Comparison of ENCODE assay signal across 8 cellular contexts in genomic region chr2:32064021-32064678, GRCh38. TPM values are rescaled to one million over a fixed set of nuclear protein-coding genes. Genes with fewer than 3 reads are reported as not detected.
A peak's percentile ranks its signal among the peaks of the same experiment; 100 is the strongest.
DNase-seq lines count a peak whose midpoint lies in the region; ATAC-seq and TF ChIP-seq lines count a peak whose summit lies in the region.

No MANE protein-coding gene starts in this region.

- peak overlapping the region; percentile 93 for H3K4me2 ChIP-seq in mesenchymal stem cell (ENCODE audit: low read length, poor library complexity, severe bottlenecking)

- no peaks in the 10 kb centered on the region for H3K9me3 ChIP-seq in SJCRH30 (replicated peaks)
- H3K9me3 ChIP-seq in mesenchymal stem cell (ENCODE audit: control insufficient read depth, low read length), result no peaks in the 10 kb centered on the region
- no peaks in the 10 kb centered on the region for H3K9me3 ChIP-seq in tibial artery

- H4K91ac ChIP-seq in mesenchymal stem cell (ENCODE audit: low read length), result no peak overlapping the region

- no peak overlapping the region for H4K8ac ChIP-seq in mesenchymal stem cell (ENCODE audit: low read length)

- H3K4me3 ChIP-seq in SJCRH30 (peak overlapping the region; percentile 78), coronary artery (peak overlapping the region; percentile 90), mesenchymal stem cell (ENCODE audit: insufficient read depth in 1 of 2, low read depth in 1 of 2, low read length in 2 of 2) (peak overlapping the region; percentile 92 to 97), tibial artery (peak overlapping the region; percentile 68 to 95)

- H3K4me1 ChIP-seq in SJCRH30, result no peaks in the 10 kb centered on the region
- H3K4me1 ChIP-seq in mesenchymal stem cell (ENCODE audit: control insufficient read depth, insufficient read depth, low read depth, low read length), result peaks cover 11% of the 10 kb centered on the region
- H3K4me1 ChIP-seq in tibial artery, result peaks cover 0 to 32% (median 10%) of the 10 kb centered on the region in 4 donors

- ATAC-seq in HG03066 (IDR thresholded peaks at IDR 0.05; ENCODE audit: low read depth, unreplicated experiment), result peak; percentile 2

- no peak overlapping the region for H3K23ac ChIP-seq in mesenchymal stem cell (ENCODE audit: low read length in 2 of 2)

- H3K27me3 ChIP-seq in SJCRH30, result no peaks in the 10 kb centered on the region
- no peaks in the 10 kb centered on the region for H3K27me3 ChIP-seq in mesenchymal stem cell (ENCODE audit: control insufficient read depth in 1 of 2, insufficient read depth in 1 of 2, low read length in 2 of 2)
- H3K27me3 ChIP-seq in tibial artery, result no peaks in the 10 kb centered on the region

- H2BK12ac ChIP-seq in mesenchymal stem cell (ENCODE audit: low read length in 2 of 2), result no peak overlapping the region

- peak overlapping the region in 1 of 2 experiments; percentile 37 for H3K4ac ChIP-seq in mesenchymal stem cell (ENCODE audit: low read depth in 1 of 2, low read length in 2 of 2)

- peak overlapping the region; percentile 82 for H2AFZ ChIP-seq in mesenchymal stem cell (ENCODE audit: low read depth, low read length)

- H3K36me3 ChIP-seq in SJCRH30, result no peaks in the 10 kb centered on the region
- peaks cover 0 to 7% of the 10 kb centered on the region in 2 experiments for H3K36me3 ChIP-seq in mesenchymal stem cell (ENCODE audit: control insufficient read depth in 1 of 2, insufficient read depth in 2 of 2, low read depth in 1 of 2, low read length in 2 of 2)
- no peaks in the 10 kb centered on the region for H3K36me3 ChIP-seq in tibial artery

- H2BK120ac ChIP-seq in mesenchymal stem cell (ENCODE audit: low read depth, low read length), result no peak overlapping the region

- H2BK5ac ChIP-seq in mesenchymal stem cell (ENCODE audit: low read depth, low read length, poor library complexity, severe bottlenecking), result peak overlapping the region; percentile 61

- H2AK5ac ChIP-seq in mesenchymal stem cell (ENCODE audit: low read length, severe bottlenecking), result no peak overlapping the region

- TF ChIP-seq CTCF in coronary artery (IDR thresholded peaks at IDR 0.05) (no peak), tibial artery (IDR thresholded peaks at IDR 0.05) (no peak)

- intact Hi-C loops in tibial artery (cut with DNase I; ENCODE audit: low total_unique reads), result loop anchor here (5.0 kb wide), 1 partner anchor 52 kb away; the partner anchor contains the start of gene MEMO1

- DNase-seq in stimulated activated CD4-positive, alpha-beta T cell treated with anti-CD3 and anti-CD28 coated beads, Interleukin-12 subunit alpha, Interleukin-12 subunit beta, amount 100 ng/mL, for 48 hours (ENCODE audit: low read depth in 2 of 3, low spot score in 1 of 3), result peak; percentile 3 to 16 (median 4)
- DNase-seq in stimulated activated CD4-positive, alpha-beta T cell treated with anti-CD3 and anti-CD28 coated beads, Interleukin-12 subunit alpha, Interleukin-12 subunit beta, amount 100 ng/mL, for 4 hours, result no peak
- DNase-seq in SJCRH30 (peak in 1 of 2 experiments; percentile 33), coronary artery (ENCODE audit: low spot score) (no peak), mesenchymal stem cell (peak; percentile 21), tibial artery (no peak), DMS153 (lab: John Stamatoyannopoulos, UW) (no peak)

- 2% methylated on average over 35 of the region's 41 CpGs for WGBS in mesenchymal stem cell

- H3K14ac ChIP-seq in mesenchymal stem cell (ENCODE audit: low read length in 2 of 2), result peak overlapping the region in 1 of 2 experiments; percentile 88

- H3K79me1 ChIP-seq in mesenchymal stem cell (replicated peaks; ENCODE audit: low read length, poor library complexity, severe bottlenecking), result peaks cover 12% of the 10 kb centered on the region

- H3K27ac ChIP-seq in SJCRH30, result peak overlapping the region; percentile 61; the same call in 1 of the 2 replicates
- H3K27ac ChIP-seq in coronary artery, result peak overlapping the region; percentile 50 to 88
- peak overlapping the region; percentile 49 for H3K27ac ChIP-seq in mesenchymal stem cell (ENCODE audit: low read length, poor library complexity, severe bottlenecking)
- H3K27ac ChIP-seq in tibial artery, result peak overlapping the region; percentile 90 to 92

- H2BK15ac ChIP-seq in mesenchymal stem cell (ENCODE audit: low read depth, poor library complexity, severe bottlenecking), result no peak overlapping the region

- peak overlapping the region; percentile 37 to 80 for H3K18ac ChIP-seq in mesenchymal stem cell (ENCODE audit: low read depth in 1 of 2, low read length in 2 of 2)

- H3K9ac ChIP-seq in mesenchymal stem cell (ENCODE audit: low read length), result peak overlapping the region; percentile 90

RNA-seq across cellular contexts. Expression of gene SPAST, which starts 0.8 kb away (rescaled TPM):
- total RNA-seq in SJCRH30 (2014; rRNA removed; shearing (Covaris generic)), result 38.4 and 41.0 TPM in 2 replicates
- polyA plus RNA-seq in mesenchymal stem cell (2013, experiment 1 of 2), result 10.8 TPM
- polyA plus RNA-seq in mesenchymal stem cell (2013, experiment 2 of 2), result 12.0 TPM

RNA-seq across cellular contexts. Expression of gene DPY30, which starts 24.5 kb away (rescaled TPM):
- 131 and 148 TPM in 2 replicates for total RNA-seq in SJCRH30 (2014; rRNA removed; shearing (Covaris generic))
- 100 TPM for polyA plus RNA-seq in mesenchymal stem cell (2013, experiment 1 of 2)
- polyA plus RNA-seq in mesenchymal stem cell (2013, experiment 2 of 2), result 104 TPM

RNA-seq across cellular contexts. Expression of gene MEMO1, which starts 53.3 kb away (rescaled TPM):
- 70.3 and 78.1 TPM in 2 replicates for total RNA-seq in SJCRH30 (2014; rRNA removed; shearing (Covaris generic))
- 27.2 TPM for polyA plus RNA-seq in mesenchymal stem cell (2013, experiment 1 of 2)
- polyA plus RNA-seq in mesenchymal stem cell (2013, experiment 2 of 2), result 28.3 TPM

Comparison
In these comparisons a context has a peak if more than half of its experiments do, and no peak if none do; other contexts are left out.
1. DNase-seq: peak in stimulated activated CD4-positive, alpha-beta T cell treated with anti-CD3 and anti-CD28 coated beads, Interleukin-12 subunit alpha, Interleukin-12 subunit beta, amount 100 ng/mL, for 48 hours (3 of 3) and mesenchymal stem cell (single experiment); none in stimulated activated CD4-positive, alpha-beta T cell treated with anti-CD3 and anti-CD28 coated beads, Interleukin-12 subunit alpha, Interleukin-12 subunit beta, amount 100 ng/mL, for 4 hours (single experiment), coronary artery (single experiment), tibial artery (0 of 2) and DMS153 (single experiment).
2. Peak in every context shown above with its lines, with median percentiles within 50 percentile points of each other: H3K27ac ChIP-seq and H3K4me3 ChIP-seq.